17 cellular contexts compared by ENCODE assay signal in genomic region chr1:98920441-98921110, GRCh38.
A peak's percentile ranks its signal among the peaks of the same experiment; 100 is the strongest.
DNase-seq lines count a peak whose midpoint lies in the region; ATAC-seq and TF ChIP-seq lines count a peak whose summit lies in the region.
"Had no signal": no experiment of that assay in that cellular context is flagged by ENCODE, and none has a peak within 500 bp of the region (broad histone marks: within the 10 kb centered on the region; RNA-seq: fewer than 3 reads in every experiment).

No MANE protein-coding gene starts in this region.

- no peak overlapping the region for H3K4me3 ChIP-seq in AG09309 (ENCODE audit: control insufficient read depth, low read depth, low read length)
- no peak overlapping the region for H3K4me3 ChIP-seq in astrocyte of the spinal cord (ENCODE audit: low read depth, low read length)
- H3K4me3 ChIP-seq: BLaER1, GM23338, uterus had no signal

- no peaks in the 10 kb centered on the region for H3K9me3 Mint-ChIP-seq in immature natural killer cell
- H3K9me3 Mint-ChIP-seq: activated naive CD4-positive, alpha-beta T cell treated with anti-CD3 and anti-CD28 coated beads, Interleukin-2, amount 50 U/mL, for 24 hours; GM23338 had no signal

- TF ChIP-seq CTCF in AG09309 (IDR thresholded peaks at IDR 0.05; ENCODE audit: control insufficient read depth, insufficient read depth, low read depth, low read length, missing control alignments) (no peak), astrocyte of the spinal cord (IDR thresholded peaks at IDR 0.05; ENCODE audit: low read depth, low read length) (no peak), GM13977 (IDR thresholded peaks at IDR 0.05; ENCODE audit: extremely low read depth, insufficient read depth, missing control alignments) (no peak)

- no peak overlapping the region for H3K27ac Mint-ChIP-seq in immature natural killer cell
- H3K27ac Mint-ChIP-seq: activated naive CD4-positive, alpha-beta T cell treated with anti-CD3 and anti-CD28 coated beads, Interleukin-2, amount 50 U/mL, for 24 hours; GM23338; naive thymus-derived CD4-positive, alpha-beta T cell had no signal

- H3K4me3 Mint-ChIP-seq in immature natural killer cell = no peak overlapping the region
- H3K4me3 Mint-ChIP-seq: activated naive CD4-positive, alpha-beta T cell treated with anti-CD3 and anti-CD28 coated beads, Interleukin-2, amount 50 U/mL, for 24 hours; GM23338; naive thymus-derived CD4-positive, alpha-beta T cell had no signal

- no peak for ATAC-seq in GM21423 (IDR thresholded peaks at IDR 0.05; ENCODE audit: unreplicated experiment)
- no peak for ATAC-seq in left lobe of liver
- ATAC-seq: GM23338; left cardiac atrium; naive thymus-derived CD4-positive, alpha-beta T cell had no signal

- peaks cover 0 to 11% of the 10 kb centered on the region in 2 donors for H3K4me1 Mint-ChIP-seq in immature natural killer cell
- H3K4me1 Mint-ChIP-seq: GM23338 had no signal

- DNase-seq in AG09309 (ENCODE audit: low read depth) (peak; percentile 54), HS-5 (ENCODE audit: low read depth) (peak; percentile 80), astrocyte of the spinal cord (ENCODE audit: low read depth, low spot score) (peak; percentile 68), hepatic stellate cell (ENCODE audit: low spot score) (peak; percentile 54), immature natural killer cell (no peak), GM13977 (ENCODE audit: low spot score) (no peak), left lobe of liver (ENCODE audit: low spot score) (no peak)
- DNase-seq: DMS79 treated with DMSO at 0.1 percent for 48 hours; left cardiac atrium; naive thymus-derived CD4-positive, alpha-beta T cell; NCI-H2107; stimulated activated naive CD4-positive, alpha-beta T cell; uterus had no signal

- H3K27me3 Mint-ChIP-seq in immature natural killer cell (ENCODE audit: low read depth in 3 of 3) = peaks cover 0 to 4% (median 2%) of the 10 kb centered on the region in 3 donors
- H3K27me3 Mint-ChIP-seq: activated naive CD4-positive, alpha-beta T cell treated with anti-CD3 and anti-CD28 coated beads, Interleukin-2, amount 50 U/mL, for 24 hours had no signal

- no peaks in the 10 kb centered on the region for H3K36me3 Mint-ChIP-seq in immature natural killer cell

- in situ Hi-C loops in astrocyte of the spinal cord (cut with HindIII; ENCODE audit: low sequenced_read_pairs) (no loop called here), GM13977 (cut with MboI; ENCODE audit: low pct_unique_long_range_greater_than_20kb, low sequenced_read_pairs, unreplicated experiment) (no loop called here)

Comparison
In these comparisons a context has a peak if more than half of its experiments do, and no peak if none do; other contexts are left out.
1. DNase-seq: peak in AG09309 (single experiment), HS-5 (single experiment), astrocyte of the spinal cord (single experiment) and hepatic stellate cell (single experiment); none in immature natural killer cell (0 of 3), GM13977 (single experiment) and left lobe of liver (single experiment).